In the genomic region with DNA sequence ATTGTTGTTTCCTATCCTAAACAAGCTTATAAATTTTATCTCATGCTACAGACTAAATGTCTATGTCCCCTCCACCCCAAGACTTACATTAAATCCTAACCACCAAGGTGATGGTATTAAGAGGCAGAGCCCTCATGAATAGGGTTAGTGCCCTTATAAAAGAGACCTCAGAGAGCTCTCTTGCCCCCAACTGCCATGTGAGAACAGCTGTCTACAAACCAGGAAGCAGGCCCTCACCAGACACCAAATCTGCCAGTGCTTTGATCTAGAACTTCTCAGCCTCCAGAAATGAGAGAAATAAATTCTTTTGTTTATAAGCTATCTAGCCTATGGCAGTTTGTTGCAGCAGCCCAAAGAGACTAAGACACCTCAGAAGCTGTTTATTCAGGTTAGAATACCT, we compare ENCODE assay signal across 21 cellular contexts.
"Had no signal": no experiment of that assay in that cellular context is flagged by ENCODE, and none has a peak within 500 bp of the region (broad histone marks: within the 10 kb centered on the region; RNA-seq: fewer than 3 reads in every experiment).

No MANE protein-coding gene starts in this region.

- ATAC-seq: effector memory CD8-positive, alpha-beta T cell; left ventricle myocardium superior; lower lobe of right lung; natural killer cell treated with Interleukin-12 subunit alpha and Interleukin-12 subunit beta and Interleukin-15 and Interleukin-18, amount 100 ng/mL, for 72 hours; pancreas; right lobe of liver; stimulated activated memory B cell treated with anti-CD40 and anti-IgM and Interleukin-4, amounts not matched to agents 10 μg/mL and 1 μg/mL and 100 μg/mL, for 72 hours; stimulated activated naive CD8-positive, alpha-beta T cell treated with anti-CD3 and anti-CD28 coated beads, Interleukin-15, Interleukin-2, amounts not matched to agents 100 U/mL and 50 U/mL, for 24 hours had no signal

- H3K9me3 ChIP-seq: lower lobe of right lung, neutrophil, pancreas, right lobe of liver, testis, tibial nerve, upper lobe of left lung, uterus had no signal

- H3K4me1 ChIP-seq: lower lobe of right lung, pancreas, right lobe of liver, testis, tibial nerve, upper lobe of left lung, uterus had no signal

- H3K27ac ChIP-seq: lower lobe of right lung, neutrophil, pancreas, right lobe of liver, testis, tibial nerve, upper lobe of left lung, uterus had no signal

- H3K27me3 ChIP-seq: neutrophil, pancreas, right lobe of liver, testis, tibial nerve, upper lobe of left lung, uterus had no signal

- FAIRE-seq: endometrium, frontal cortex, keratinocyte, pancreas had no signal

- H3K4me3 ChIP-seq: lower lobe of right lung, pancreas, right lobe of liver, testis, tibial nerve, upper lobe of left lung, uterus had no signal

- DNase-seq: cortex of kidney; effector memory CD8-positive, alpha-beta T cell; left ventricle myocardium superior; lower lobe of right lung; naive B cell; pancreas; right lobe of liver; stimulated activated CD4-positive, alpha-beta T cell treated with anti-CD3 and anti-CD28 coated beads, Interleukin-2, amount 100 ng/mL, for 24 hours; stimulated activated CD4-positive, alpha-beta T cell treated with anti-CD3 and anti-CD28 coated beads, Interleukin-4, amount 100 ng/mL, for 24 hours; stimulated activated naive CD8-positive, alpha-beta T cell treated with anti-CD3 and anti-CD28 coated beads, Interleukin-15, Interleukin-2, amounts not matched to agents 100 U/mL and 50 U/mL, for 24 hours; substantia nigra; testis; upper lobe of left lung; uterus had no signal

- H3K36me3 ChIP-seq: uterus had no signal
